8 cellular contexts compared by ENCODE assay signal in the genomic region with DNA sequence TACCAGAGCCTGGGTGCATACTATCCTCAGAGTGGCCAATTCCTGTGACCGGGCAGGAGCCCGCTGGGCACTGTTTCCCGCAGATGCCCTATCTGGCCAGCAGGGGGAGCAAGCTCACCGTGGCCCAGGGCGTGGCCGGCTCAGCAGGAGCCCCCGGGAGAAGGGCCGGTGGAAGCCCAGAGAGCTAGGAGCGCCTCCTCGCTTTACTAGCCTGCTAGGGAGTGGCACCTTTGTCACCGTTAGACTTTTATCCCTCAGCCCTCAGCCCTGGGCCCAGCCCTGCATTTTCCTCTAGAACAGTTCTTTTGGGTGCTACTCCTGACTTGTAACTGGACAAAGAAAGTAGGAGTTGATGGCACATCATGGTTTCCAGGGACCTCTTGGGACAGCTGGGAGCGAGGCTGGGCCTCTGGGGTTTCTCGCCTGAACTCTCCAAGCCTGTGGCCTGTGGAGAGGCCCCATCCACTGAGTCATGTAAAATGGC. TPM values are rescaled to one million over a fixed set of nuclear protein-coding genes. Genes with fewer than 3 reads are reported as not detected.
DNase-seq lines count a peak whose midpoint lies in the region; ATAC-seq, FAIRE-seq and TF ChIP-seq lines count a peak whose summit lies in the region.

No MANE protein-coding gene starts in this region.

- no peaks in the 10 kb centered on the region for H3K36me3 ChIP-seq in testis (ENCODE audit: low read depth, missing control alignments)

- H3K27ac ChIP-seq in testis, result peak overlapping the region in 1 of 2 donors; percentile 55

- peak; percentile 93 for TF ChIP-seq CTCF in fibroblast of mammary gland (conservative IDR thresholded peaks at IDR 0.05; ENCODE audit: control insufficient read depth, insufficient read depth, low read depth, low read length)
- TF ChIP-seq CTCF in testis (IDR thresholded peaks at IDR 0.05), result peak; percentile 84 to 92 (median 86)

- TF ChIP-seq POLR2A in testis (IDR thresholded peaks at IDR 0.05), result no peak

- ATAC-seq in GM21423 (IDR thresholded peaks at IDR 0.05; ENCODE audit: unreplicated experiment), result peak; percentile 90

- H3K27me3 ChIP-seq in testis, result no peaks in the 10 kb centered on the region

- 37 to 49% methylated on average over 7 to 13 of the region's 13 CpGs for WGBS in testis, 2 donors

- intact Hi-C loops in testis (cut with DNase I; ENCODE audit: low total_unique reads), result no loop called here

- DNase-seq in DMS153 (lab: John Stamatoyannopoulos, UW) (peak; percentile 9), HT1080 (ENCODE audit: low read depth) (peak; percentile 70), RCC 7860 (ENCODE audit: low spot score) (peak; percentile 58), fibroblast of mammary gland (ENCODE audit: low read depth) (peak; percentile 65), nucleus accumbens (lab: John Stamatoyannopoulos, UW) (peak in 40 of 56 donors; percentile 12 to 79 (median 40)), testis (peak; percentile 73)
- peak; percentile 78 to 83 for DNase-seq in activated T-cell treated with anti-CD3 and anti-CD28 coated beads, Interleukin-2, amount 50 U/mL, for 48 hours

- H3K4me1 ChIP-seq in testis, result peaks cover 51% of the 10 kb centered on the region

- H3K9me3 ChIP-seq in testis, result no peaks in the 10 kb centered on the region

- FAIRE-seq in RCC 7860 (lab: Jason Lieb, UNC), result no peak

- H3K4me3 ChIP-seq in fibroblast of mammary gland (ENCODE audit: control insufficient read depth, low read depth, low read length) (no peak overlapping the region), testis (no peak overlapping the region)

RNA-seq across cellular contexts. Expression of gene TMEM177, which starts 24.0 kb away (rescaled TPM):
- total RNA-seq in HT1080 (2014; rRNA removed; shearing (Covaris generic)), result 30.0 and 33.1 TPM in 2 replicates
- 26.0 and 34.8 TPM in 2 replicates for polyA plus RNA-seq in HT1080 (2015; cell fraction: cytosol; rRNA removed)
- polyA plus RNA-seq in HT1080 (2015; cell fraction: nucleus; rRNA removed), result 19.5 and 20.2 TPM in 2 replicates
- 10 to 100 TPM; 26.4 to 28.8 TPM for total RNA-seq in testis
- 19.0 TPM for polyA plus RNA-seq in testis (ENCODE audit: insufficient read depth, low read depth, low replicate concordance)

RNA-seq across cellular contexts. Expression of gene PTPN4, which starts 56.8 kb away (rescaled TPM):
- 12.9 and 13.3 TPM in 2 replicates for total RNA-seq in HT1080 (2014; rRNA removed; shearing (Covaris generic))
- 5.3 and 6.3 TPM in 2 replicates for polyA plus RNA-seq in HT1080 (2015; cell fraction: cytosol; rRNA removed)
- 7.6 and 14.5 TPM in 2 replicates for polyA plus RNA-seq in HT1080 (2015; cell fraction: nucleus; rRNA removed)
- total RNA-seq in testis, result 10 to 100 TPM; 58.5 to 80.5 TPM
- polyA plus RNA-seq in testis (ENCODE audit: insufficient read depth, low read depth, low replicate concordance), result 19.7 TPM

Comparison
In these comparisons a context has a peak if more than half of its experiments do, and no peak if none do; other contexts are left out.
1. DNase-seq: peak in every context shown above with its lines; median percentile 80 in activated T-cell treated with anti-CD3 and anti-CD28 coated beads, Interleukin-2, amount 50 U/mL, for 48 hours; 73 in testis; 70 in HT1080; 65 in fibroblast of mammary gland; 58 in RCC 7860; 40 in nucleus accumbens; 9 in DMS153.